Comparison of ENCODE assay signal across 29 cellular contexts in genomic region chrX:129716507-129716906, GRCh38. TPM values are rescaled to one million over a fixed set of nuclear protein-coding genes. Genes with fewer than 3 reads are reported as not detected.
"Had no signal": no experiment of that assay in that cellular context is flagged by ENCODE, and none has a peak within 500 bp of the region (broad histone marks: within the 10 kb centered on the region; RNA-seq: fewer than 3 reads in every experiment).

No MANE protein-coding gene starts in this region.

- H3K9ac ChIP-seq: neural progenitor cell, parathyroid adenoma had no signal

- H3K79me2 ChIP-seq: parathyroid adenoma had no signal

- H3K27ac Mint-ChIP-seq: immature natural killer cell; mesothelial cell of epicardium; nephron; neural progenitor cell; progenitor cell of endocrine pancreas; stimulated activated naive B cell treated with anti-CD40 and anti-IgM and Interleukin-4, amounts not matched to agents 10 μg/mL and 1 μg/mL and 100 μg/mL, for 72 hours; stimulated activated naive CD8-positive, alpha-beta T cell treated with anti-CD3 and anti-CD28 coated beads, Interleukin-15, Interleukin-2, amounts not matched to agents 100 ng/mL and 50 ng/mL, for 24 hours had no signal

- H3K27me3 Mint-ChIP-seq: progenitor cell of endocrine pancreas; stimulated activated naive CD8-positive, alpha-beta T cell treated with anti-CD3 and anti-CD28 coated beads, Interleukin-15, Interleukin-2, amounts not matched to agents 100 ng/mL and 50 ng/mL, for 24 hours had no signal

- H3K4me3 ChIP-seq: colonic mucosa, left lung, neural progenitor cell, right atrium auricular region, sigmoid colon, spleen, transverse colon, upper lobe of right lung, uterus had no signal

- DNase-seq: colonic mucosa; dermis blood vessel endothelial cell; effector memory CD4-positive, alpha-beta T cell; hypothalamus; immature natural killer cell; left lung; mesenchymal stem cell; naive thymus-derived CD4-positive, alpha-beta T cell; sigmoid colon; spleen; stimulated activated CD4-positive, alpha-beta T cell treated with anti-CD3 and anti-CD28 coated beads, Interleukin-2, amount 100 ng/mL, for 48 hours; stimulated activated naive B cell treated with anti-CD40 and anti-IgM and Interleukin-4, amounts not matched to agents 10 μg/mL and 1 μg/mL and 100 μg/mL, for 72 hours; transverse colon; upper lobe of right lung; uterus had no signal

- H3K4me3 Mint-ChIP-seq: immature natural killer cell; mesothelial cell of epicardium; naive thymus-derived CD4-positive, alpha-beta T cell; nephron; neural progenitor cell; stimulated activated naive B cell treated with anti-CD40 and anti-IgM and Interleukin-4, amounts not matched to agents 10 μg/mL and 1 μg/mL and 100 μg/mL, for 72 hours; stimulated activated naive CD8-positive, alpha-beta T cell treated with anti-CD3 and anti-CD28 coated beads, Interleukin-15, Interleukin-2, amounts not matched to agents 100 ng/mL and 50 ng/mL, for 24 hours had no signal

- H2AFZ ChIP-seq: neural progenitor cell, parathyroid adenoma had no signal

- H3K36me3 ChIP-seq: colonic mucosa, left lung, neural progenitor cell, right atrium auricular region, sigmoid colon, spleen, transverse colon, upper lobe of right lung, uterus had no signal

- H3K27ac ChIP-seq: colonic mucosa, left lung, neural progenitor cell, parathyroid adenoma, right atrium auricular region, sigmoid colon, spleen, transverse colon, upper lobe of right lung, uterus had no signal

- H3K9me3 ChIP-seq: colonic mucosa, left lung, right atrium auricular region, sigmoid colon, spleen, transverse colon, upper lobe of right lung, uterus had no signal

- H3K4me1 ChIP-seq: colonic mucosa, left lung, neural progenitor cell, parathyroid adenoma, right atrium auricular region, sigmoid colon, spleen, transverse colon, upper lobe of right lung, uterus had no signal

- H3K4me1 Mint-ChIP-seq: mesothelial cell of epicardium; neural progenitor cell; stimulated activated naive B cell treated with anti-CD40 and anti-IgM and Interleukin-4, amounts not matched to agents 10 μg/mL and 1 μg/mL and 100 μg/mL, for 72 hours had no signal

- ATAC-seq: left lung; naive thymus-derived CD4-positive, alpha-beta T cell; stimulated activated naive B cell treated with anti-CD40 and anti-IgM and Interleukin-4, amounts not matched to agents 10 μg/mL and 1 μg/mL and 100 μg/mL, for 72 hours; upper lobe of right lung had no signal

- H3K27me3 ChIP-seq: colonic mucosa, left lung, neural progenitor cell, right atrium auricular region, sigmoid colon, spleen, transverse colon, upper lobe of right lung, uterus had no signal

- H3K36me3 Mint-ChIP-seq: immature natural killer cell; mesothelial cell of epicardium; naive thymus-derived CD4-positive, alpha-beta T cell; neural progenitor cell; stimulated activated naive B cell treated with anti-CD40 and anti-IgM and Interleukin-4, amounts not matched to agents 10 μg/mL and 1 μg/mL and 100 μg/mL, for 72 hours had no signal

- FAIRE-seq: endometrium, frontal cortex, keratinocyte had no signal

- H3K4me2 ChIP-seq: neural progenitor cell had no signal

RNA-seq across cellular contexts. Expression of gene XPNPEP2, which starts 22.3 kb away (rescaled TPM):
- total RNA-seq: chondrocyte, dermis blood vessel endothelial cell, fibroblast of villous mesenchyme, lung microvascular endothelial cell, osteoblast, progenitor cell of endocrine pancreas had no signal
- polyA plus RNA-seq: keratinocyte; naive thymus-derived CD4-positive, alpha-beta T cell had no signal
